Comparison of ENCODE assay signal across 14 cellular contexts in the genomic region with DNA sequence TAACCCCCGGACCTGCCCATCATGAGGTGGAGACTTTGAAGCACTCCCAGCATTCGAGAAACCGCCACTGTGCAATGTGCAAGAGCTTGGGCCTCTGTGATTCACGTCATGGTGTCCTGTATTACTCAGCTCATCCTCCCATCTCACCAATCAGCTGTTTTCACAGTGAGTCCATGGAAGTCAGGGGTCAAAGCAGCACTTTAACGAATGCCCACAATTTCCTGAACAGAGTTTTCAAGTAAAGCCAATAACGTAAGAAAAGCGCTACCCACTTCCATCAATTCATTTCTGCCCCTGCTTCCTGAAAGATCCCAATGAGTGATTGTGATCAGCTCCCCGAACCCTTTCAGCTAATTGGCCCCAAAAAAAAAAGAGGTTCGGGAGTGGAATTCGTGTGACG.
A peak's percentile ranks its signal among the peaks of the same experiment; 100 is the strongest.
DNase-seq lines count a peak whose midpoint lies in the region; ATAC-seq and TF ChIP-seq lines count a peak whose summit lies in the region.
"Had no signal": no experiment of that assay in that cellular context is flagged by ENCODE, and none has a peak within 500 bp of the region (broad histone marks: within the 10 kb centered on the region; RNA-seq: fewer than 3 reads in every experiment).

No MANE protein-coding gene starts in this region.

- peak; percentile 2 to 9 for DNase-seq in activated CD4-positive, alpha-beta T cell treated with anti-CD3 and anti-CD28 coated beads, Interleukin-2, amount 50 U/mL, for 48 hours
- DNase-seq in activated CD4-positive, alpha-beta T cell treated with anti-CD3 and anti-CD28 coated beads for 4 hours = no peak
- DNase-seq in NCI-H226 (peak; percentile 74), cardiac fibroblast (ENCODE audit: low read depth in 2 of 2) (peak; percentile 44 to 91), omental fat pad (ENCODE audit: low spot score) (no peak), NCI-H128 (lab: John Stamatoyannopoulos, UW; ENCODE audit: unreplicated experiment) (no peak), GM10266 (ENCODE audit: extremely low spot score) (no peak)
- DNase-seq: activated naive CD8-positive, alpha-beta T cell treated with anti-CD3 and anti-CD28 coated beads, Interleukin-2, amount 10 ng/mL, durations not matched to agents 7 days and 5 days; NCI-H446 treated with DMSO at 0.1 percent for 48 hours; RPMI8226; stimulated activated CD8-positive, alpha-beta memory T cell treated with anti-CD3 and anti-CD28 coated beads, Interleukin-4, amount 100 ng/mL, for 48 hours; T-helper 17 cell; upper lobe of right lung had no signal

- ATAC-seq in omental fat pad (ENCODE audit: low FRiP score) = peak; percentile 33
- ATAC-seq in HG02870 (IDR thresholded peaks at IDR 0.05; ENCODE audit: unreplicated experiment) = no peak
- ATAC-seq: T-helper 17 cell, upper lobe of right lung had no signal

- no peak for TF ChIP-seq CTCF in cardiac fibroblast (IDR thresholded peaks at IDR 0.05; ENCODE audit: low read depth, low read length)
- no peak for TF ChIP-seq CTCF in omental fat pad (IDR thresholded peaks at IDR 0.05)
- TF ChIP-seq CTCF in GM10266 (IDR thresholded peaks at IDR 0.05; ENCODE audit: control insufficient read depth, insufficient read depth, low read depth, missing control alignments) = no peak

- no peak overlapping the region for H3K4me3 ChIP-seq in cardiac fibroblast (replicated peaks in 1 of 2; ENCODE audit: low read depth in 2 of 2, low read length in 2 of 2)
- H3K4me3 ChIP-seq: upper lobe of right lung had no signal

Comparison
In these comparisons a context has a peak if more than half of its experiments do, and no peak if none do; other contexts are left out.
1. DNase-seq: peak in activated CD4-positive, alpha-beta T cell treated with anti-CD3 and anti-CD28 coated beads, Interleukin-2, amount 50 U/mL, for 48 hours (2 of 2), NCI-H226 (single experiment) and cardiac fibroblast (2 of 2); none in activated CD4-positive, alpha-beta T cell treated with anti-CD3 and anti-CD28 coated beads for 4 hours (0 of 2), omental fat pad (single experiment), NCI-H128 (single experiment) and GM10266 (single experiment).